In genomic region chr7:100483101-100483727, GRCh38 we compare ENCODE assay signal across 1 cellular context.
TF ChIP-seq lines count a peak whose summit lies in the region.

No MANE protein-coding gene starts in this region.

TF ChIP-seq in HEK293, 187 proteins besides CTCF, POLR2A, EP300 and RAD21 (continued from another document and continues in another):
- peak; percentile 95 for TF ChIP-seq PATZ1 (tag by site-specific recombination; IDR thresholded peaks at IDR 0.05)
- TF ChIP-seq ZNF280C (tag by site-specific recombination; IDR thresholded peaks at IDR 0.05), result no peak
- no peak for TF ChIP-seq ZNF76 (tag by site-specific recombination; IDR thresholded peaks at IDR 0.05; ENCODE audit: borderline replicate concordance, low read depth)
- no peak for TF ChIP-seq OSR2 (tag by site-specific recombination; IDR thresholded peaks at IDR 0.05)
- TF ChIP-seq ZNF623 (tag by site-specific recombination; IDR thresholded peaks at IDR 0.05), result no peak
- no peak for TF ChIP-seq ZNF629 (tag by site-specific recombination; IDR thresholded peaks at IDR 0.05)
- peak; percentile 86 for TF ChIP-seq ZBTB10 (tag by site-specific recombination; IDR thresholded peaks at IDR 0.05)
- no peak for TF ChIP-seq ZSCAN16 (tag by site-specific recombination; IDR thresholded peaks at IDR 0.05)
- TF ChIP-seq WT1 (tag by site-specific recombination; IDR thresholded peaks at IDR 0.05), result 0 out of 2 replicates have a peak, but pooled peaks have one; percentile 46
- 0 out of 2 replicates have a peak, but pooled peaks have one; percentile 59 for TF ChIP-seq ZNF837 (tag by site-specific recombination; IDR thresholded peaks at IDR 0.05)
- peak; percentile 58 for TF ChIP-seq SP7 (tag by site-specific recombination; IDR thresholded peaks at IDR 0.05)
- no peak for TF ChIP-seq ZNF433 (tag by site-specific recombination; IDR thresholded peaks at IDR 0.05; ENCODE audit: low read depth)
- TF ChIP-seq ZNF266 (tag by site-specific recombination; IDR thresholded peaks at IDR 0.05; ENCODE audit: low read depth), result no peak
- TF ChIP-seq TCF7L2 (IDR thresholded peaks at IDR 0.05; ENCODE audit: borderline replicate concordance, low read depth, low read length), result no peak
- 0 out of 2 replicates have a peak, but pooled peaks have one; percentile 62 for TF ChIP-seq ZFP37 (tag by site-specific recombination; IDR thresholded peaks at IDR 0.05)
- no peak for TF ChIP-seq ZNF37A (tag by site-specific recombination; IDR thresholded peaks at IDR 0.05)
- TF ChIP-seq ZNF221 (tag by site-specific recombination; IDR thresholded peaks at IDR 0.05; ENCODE audit: borderline replicate concordance), result no peak
- TF ChIP-seq ZNF354C (tag by site-specific recombination; IDR thresholded peaks at IDR 0.05; ENCODE audit: borderline replicate concordance, low read depth), result no peak
- TF ChIP-seq ZNF610 (tag by site-specific recombination; IDR thresholded peaks at IDR 0.05; ENCODE audit: borderline replicate concordance), result peak; percentile 71; the same call in 1 of the 2 replicates
- TF ChIP-seq SALL2 (tag by site-specific recombination; IDR thresholded peaks at IDR 0.05; ENCODE audit: borderline replicate concordance), result no peak
- TF ChIP-seq PRDM10 (tag by site-specific recombination; IDR thresholded peaks at IDR 0.05), result peak; percentile 48; the same call in 1 of the 2 replicates
- TF ChIP-seq MZF1 (tag by site-specific recombination; IDR thresholded peaks at IDR 0.05; ENCODE audit: borderline replicate concordance), result no peak
- TF ChIP-seq GLI4 (tag by site-specific recombination; IDR thresholded peaks at IDR 0.05), result no peak
- no peak for TF ChIP-seq ZFP41 (tag by site-specific recombination; IDR thresholded peaks at IDR 0.05; ENCODE audit: borderline replicate concordance)
- TF ChIP-seq ZNF514 (tag by site-specific recombination; IDR thresholded peaks at IDR 0.05), result no peak
- TF ChIP-seq ZBTB48 (tag by site-specific recombination; IDR thresholded peaks at IDR 0.05), result no peak
- no peak for TF ChIP-seq ZNF132 (tag by site-specific recombination; IDR thresholded peaks at IDR 0.05; ENCODE audit: borderline replicate concordance)
- peak; percentile 64; the same call in 1 of the 2 replicates for TF ChIP-seq ZNF391 (tag by site-specific recombination; IDR thresholded peaks at IDR 0.05; ENCODE audit: borderline replicate concordance, low read depth)
- peak; percentile 46 for TF ChIP-seq ZBTB26 (tag by site-specific recombination; optimal IDR thresholded peaks at IDR 0.05)
- TF ChIP-seq ZFP69B (tag by site-specific recombination; IDR thresholded peaks at IDR 0.05), result 0 out of 2 replicates have a peak, but pooled peaks have one; percentile 32
- no peak for TF ChIP-seq PRDM1 (tag by site-specific recombination; IDR thresholded peaks at IDR 0.05)
- no peak for TF ChIP-seq ZNF23 (tag by site-specific recombination; IDR thresholded peaks at IDR 0.05; ENCODE audit: borderline replicate concordance)
- no peak for TF ChIP-seq SCRT2 (tag by site-specific recombination; IDR thresholded peaks at IDR 0.05)
- no peak for TF ChIP-seq ZBTB49 (tag by site-specific recombination; IDR thresholded peaks at IDR 0.05; ENCODE audit: low read depth)
- TF ChIP-seq ZBTB6 (tag by site-specific recombination; IDR thresholded peaks at IDR 0.05), result no peak
- TF ChIP-seq ZNF701 (tag by site-specific recombination; IDR thresholded peaks at IDR 0.05), result no peak
- no peak for TF ChIP-seq ZNF157 (tag by site-specific recombination; IDR thresholded peaks at IDR 0.05)
- TF ChIP-seq FEZF1 (tag by site-specific recombination; IDR thresholded peaks at IDR 0.05), result no peak
- peak; percentile 98 for TF ChIP-seq KLF9 (tag by site-specific recombination; IDR thresholded peaks at IDR 0.05; ENCODE audit: low read depth)
- TF ChIP-seq PRDM6 (tag by site-specific recombination; IDR thresholded peaks at IDR 0.05), result no peak
- peak; percentile 11; the same call in 1 of the 2 replicates for TF ChIP-seq ZNF341 (tag by site-specific recombination; IDR thresholded peaks at IDR 0.05; ENCODE audit: low read depth)
